In genomic region chr1:100530141-100530540, GRCh38 we compare ENCODE assay signal across 1 cellular context.
A peak's percentile ranks its signal among the peaks of the same experiment; 100 is the strongest.
TF ChIP-seq lines count a peak whose summit lies in the region.

No MANE protein-coding gene starts in this region.

TF ChIP-seq in K562, 482 proteins besides CTCF, POLR2A, EP300 and RAD21 (continued from another document):
- no peak for TF ChIP-seq MGA (IDR thresholded peaks at IDR 0.05)
- no peak for TF ChIP-seq PHB2 (IDR thresholded peaks at IDR 0.05; ENCODE audit: low read depth)
- no peak for TF ChIP-seq POU5F1 (IDR thresholded peaks at IDR 0.05; ENCODE audit: borderline replicate concordance, low read depth, low read length, partially characterized antibody)
- TF ChIP-seq ZNF696 (CRISPR knock-in tag; conservative IDR thresholded peaks at IDR 0.05): no peak
- peak; percentile 89 for TF ChIP-seq TFE3 (CRISPR knock-in tag; IDR thresholded peaks at IDR 0.05)
- TF ChIP-seq ERF (CRISPR knock-in tag; IDR thresholded peaks at IDR 0.05): no peak
- no peak for TF ChIP-seq HMBOX1 (IDR thresholded peaks at IDR 0.05)
- peak; percentile 83 for TF ChIP-seq RAD51 (IDR thresholded peaks at IDR 0.05; ENCODE audit: borderline replicate concordance, low read depth)
- no peak for TF ChIP-seq NBN (IDR thresholded peaks at IDR 0.05; ENCODE audit: low read depth)
- TF ChIP-seq USF1 (CRISPR knock-in tag; IDR thresholded peaks at IDR 0.05): peak; percentile 52
- no peak for TF ChIP-seq PRMT5 (CRISPR knock-in tag; IDR thresholded peaks at IDR 0.05)
